In genomic region chr6:14634072-14634471, GRCh38 we compare ENCODE assay signal across 1 cellular context.
TF ChIP-seq lines count a peak whose summit lies in the region.

No MANE protein-coding gene starts in this region.

TF ChIP-seq in WTC11, 78 proteins besides CTCF, POLR2A, EP300 and RAD21 (continued from another document):
- no peak for TF ChIP-seq ZNF138 (CRISPR knock-in tag; conservative IDR thresholded peaks at IDR 0.05)
- TF ChIP-seq USF2 (CRISPR knock-in tag; IDR thresholded peaks at IDR 0.05): no peak
- TF ChIP-seq PRRX2 (CRISPR knock-in tag; IDR thresholded peaks at IDR 0.05): no peak
- no peak for TF ChIP-seq GRHL2 (CRISPR knock-in tag; IDR thresholded peaks at IDR 0.05; ENCODE audit: insufficient replicate concordance, severe bottlenecking)
- no peak for TF ChIP-seq ZNF532 (CRISPR knock-in tag; IDR thresholded peaks at IDR 0.05; ENCODE audit: borderline replicate concordance)
- TF ChIP-seq ATF6 (CRISPR knock-in tag; IDR thresholded peaks at IDR 0.05): no peak
- TF ChIP-seq E2F5 (CRISPR knock-in tag; IDR thresholded peaks at IDR 0.05): no peak
- no peak for TF ChIP-seq OVOL2 (CRISPR knock-in tag; IDR thresholded peaks at IDR 0.05; ENCODE audit: borderline replicate concordance)
- no peak for TF ChIP-seq E2F4 (CRISPR knock-in tag; IDR thresholded peaks at IDR 0.05; ENCODE audit: borderline replicate concordance, low read depth)
- TF ChIP-seq ZNF512 (CRISPR knock-in tag; IDR thresholded peaks at IDR 0.05; ENCODE audit: borderline replicate concordance): no peak
- no peak for TF ChIP-seq MAX (CRISPR knock-in tag; IDR thresholded peaks at IDR 0.05)
